Comparison of ENCODE assay signal across 22 cellular contexts in genomic region chr10:119970107-119970506, GRCh38.
"Had no signal": no experiment of that assay in that cellular context is flagged by ENCODE, and none has a peak within 500 bp of the region (broad histone marks: within the 10 kb centered on the region; RNA-seq: fewer than 3 reads in every experiment).

No MANE protein-coding gene starts in this region.

- H3K9me3 ChIP-seq: colonic mucosa, gastrocnemius medialis had no signal

- H3K36me3 ChIP-seq: colonic mucosa, esophagus squamous epithelium, gastrocnemius medialis, heart right ventricle, left lung, lower lobe of right lung had no signal

- DNase-seq: colonic mucosa; cortex of kidney; effector CD8-positive, alpha-beta T cell; effector memory CD8-positive, alpha-beta T cell; endodermal cell; erythroblast; esophagus squamous epithelium; foreskin fibroblast; foreskin melanocyte; gastrocnemius medialis; glutamatergic neuron; head of caudate nucleus; heart right ventricle; hippocampal formation; left cardiac atrium; left lung; left ventricle myocardium superior; lower lobe of right lung; mesenchymal stem cell; mucosa of descending colon had no signal

- H3K27ac ChIP-seq: colonic mucosa, epithelial cell of prostate, esophagus squamous epithelium, gastrocnemius medialis, heart right ventricle, left lung, lower lobe of right lung had no signal

- H3K4me1 ChIP-seq: colonic mucosa, esophagus squamous epithelium, gastrocnemius medialis, heart right ventricle, left lung, lower lobe of right lung had no signal

- H3K27me3 ChIP-seq: colonic mucosa, esophagus squamous epithelium, gastrocnemius medialis, heart right ventricle, left lung had no signal

- ATAC-seq: effector memory CD8-positive, alpha-beta T cell; esophagus mucosa; gastrocnemius medialis; heart right ventricle; left cardiac atrium; left lung; left ventricle myocardium superior; lower lobe of right lung; mucosa of descending colon had no signal

- H3K4me3 ChIP-seq: colonic mucosa, esophagus squamous epithelium, gastrocnemius medialis, heart right ventricle, left lung, lower lobe of right lung, mucosa of descending colon had no signal
